ENCODE assay signal across 8 cellular contexts in genomic region chr18:67104700-67105284, GRCh38.
DNase-seq lines count a peak whose midpoint lies in the region; ATAC-seq and TF ChIP-seq lines count a peak whose summit lies in the region.

No MANE protein-coding gene starts in this region.

- H3K27ac ChIP-seq in mesenchymal stem cell (ENCODE audit: low read length, poor library complexity, severe bottlenecking) (no peak overlapping the region), thoracic aorta (no peak overlapping the region)

- peak overlapping the region; percentile 9 for H3K27ac Mint-ChIP-seq in T-helper 17 cell

- H3K36me3 ChIP-seq in mesenchymal stem cell (ENCODE audit: control insufficient read depth in 1 of 2, insufficient read depth in 2 of 2, low read depth in 1 of 2, low read length in 2 of 2) (no peaks in the 10 kb centered on the region), thoracic aorta (no peaks in the 10 kb centered on the region)

- no peak overlapping the region for H2BK12ac ChIP-seq in mesenchymal stem cell (ENCODE audit: low read length in 2 of 2)

- no peak overlapping the region for H3K4ac ChIP-seq in mesenchymal stem cell (ENCODE audit: low read depth in 1 of 2, low read length in 2 of 2)

- no peak overlapping the region for H3K14ac ChIP-seq in mesenchymal stem cell (ENCODE audit: low read length in 2 of 2)

- no peaks in the 10 kb centered on the region for H3K36me3 Mint-ChIP-seq in T-helper 17 cell (ENCODE audit: low read depth)

- no peak overlapping the region for H2AK5ac ChIP-seq in mesenchymal stem cell (ENCODE audit: low read length, severe bottlenecking)

- ATAC-seq in GM18508 (IDR thresholded peaks at IDR 0.05; ENCODE audit: insufficient read depth, unreplicated experiment) (peak; percentile 76), HG02938 (IDR thresholded peaks at IDR 0.05; ENCODE audit: unreplicated experiment) (peak; percentile 98), T-helper 17 cell (peak; percentile 62), thoracic aorta (ENCODE audit: insufficient number of reproducible peaks, low FRiP score, low read depth) (no peak)

- H3K23ac ChIP-seq in mesenchymal stem cell (ENCODE audit: low read length in 2 of 2): no peak overlapping the region

- no peak overlapping the region for H3K4me2 ChIP-seq in mesenchymal stem cell (ENCODE audit: low read length, poor library complexity, severe bottlenecking)

- TF ChIP-seq CTCF in thoracic aorta (IDR thresholded peaks at IDR 0.05): peak; percentile 47

- no peaks in the 10 kb centered on the region for H3K79me1 ChIP-seq in mesenchymal stem cell (replicated peaks; ENCODE audit: low read length, poor library complexity, severe bottlenecking)

- no peak overlapping the region for H2AFZ ChIP-seq in mesenchymal stem cell (ENCODE audit: low read depth, low read length)

- H3K4me3 ChIP-seq in mesenchymal stem cell (ENCODE audit: insufficient read depth in 1 of 2, low read depth in 1 of 2, low read length in 2 of 2): no peak overlapping the region
- H3K4me3 ChIP-seq in thoracic aorta: no peak overlapping the region

- no peak overlapping the region for H3K4me3 Mint-ChIP-seq in T-helper 17 cell

- H3K4me1 Mint-ChIP-seq in T-helper 17 cell: peaks cover 3% of the 10 kb centered on the region

- H3K9me3 ChIP-seq in T-helper 17 cell (ENCODE audit: control insufficient read depth, low read length, poor library complexity, severe bottlenecking) (no peaks in the 10 kb centered on the region), mesenchymal stem cell (ENCODE audit: control insufficient read depth, low read length) (no peaks in the 10 kb centered on the region), thoracic aorta (no peaks in the 10 kb centered on the region)

- no peak overlapping the region for H4K8ac ChIP-seq in mesenchymal stem cell (ENCODE audit: low read length)

- H2BK15ac ChIP-seq in mesenchymal stem cell (ENCODE audit: low read depth, poor library complexity, severe bottlenecking): no peak overlapping the region

- H3K27me3 ChIP-seq in mesenchymal stem cell (ENCODE audit: control insufficient read depth in 1 of 2, insufficient read depth in 1 of 2, low read length in 2 of 2) (no peaks in the 10 kb centered on the region), thoracic aorta (replicated peaks; ENCODE audit: insufficient read depth) (no peaks in the 10 kb centered on the region)

- H4K91ac ChIP-seq in mesenchymal stem cell (ENCODE audit: low read length): no peak overlapping the region

- no peak overlapping the region for H3K18ac ChIP-seq in mesenchymal stem cell (ENCODE audit: low read depth in 1 of 2, low read length in 2 of 2)

- H3K4me1 ChIP-seq in mesenchymal stem cell (ENCODE audit: control insufficient read depth, insufficient read depth, low read depth, low read length) (no peaks in the 10 kb centered on the region), thoracic aorta (ENCODE audit: control insufficient read depth in 1 of 2, low read depth in 2 of 2) (no peaks in the 10 kb centered on the region)

- H2BK120ac ChIP-seq in mesenchymal stem cell (ENCODE audit: low read depth, low read length): no peak overlapping the region

- peak overlapping the region; percentile 79 for H3K9ac ChIP-seq in mesenchymal stem cell (ENCODE audit: low read length)

- peak; percentile 25 for DNase-seq in AG08395 (ENCODE audit: low spot score)
- DNase-seq in NCI-H1436 (lab: John Stamatoyannopoulos, UW): peak; percentile 78
- DNase-seq in T-helper 17 cell: peak in 1 of 3 donors; percentile 12
- DNase-seq in ecto neural progenitor cell (ENCODE audit: low spot score): peak; percentile 56
- peak; percentile 82 for DNase-seq in mesenchymal stem cell
- peak; percentile 4 for DNase-seq in thoracic aorta (ENCODE audit: low spot score)

- no peak overlapping the region for H2BK5ac ChIP-seq in mesenchymal stem cell (ENCODE audit: low read depth, low read length, poor library complexity, severe bottlenecking)

- H3K27me3 Mint-ChIP-seq in T-helper 17 cell: peaks cover 15% of the 10 kb centered on the region

- WGBS in mesenchymal stem cell: 48% methylated on average over 7 of the region's 7 CpGs
